Comparison of ENCODE assay signal across 8 cellular contexts in genomic region chr17:49969134-49969759, GRCh38. TPM values are rescaled to one million over a fixed set of nuclear protein-coding genes. Genes with fewer than 3 reads are reported as not detected.
DNase-seq lines count a peak whose midpoint lies in the region; ATAC-seq, FAIRE-seq and TF ChIP-seq lines count a peak whose summit lies in the region.

A gene with protein sequence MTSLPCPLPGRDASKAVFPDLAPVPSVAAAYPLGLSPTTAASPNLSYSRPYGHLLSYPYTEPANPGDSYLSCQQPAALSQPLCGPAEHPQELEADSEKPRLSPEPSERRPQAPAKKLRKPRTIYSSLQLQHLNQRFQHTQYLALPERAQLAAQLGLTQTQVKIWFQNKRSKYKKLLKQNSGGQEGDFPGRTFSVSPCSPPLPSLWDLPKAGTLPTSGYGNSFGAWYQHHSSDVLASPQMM (plus strand): TSS chr17:49969190. CDS start chr17:49969469, 279 bp downstream.

- H3K27ac Mint-ChIP-seq in activated naive CD4-positive, alpha-beta T cell treated with anti-CD3 and anti-CD28 coated beads, Interleukin-2, amount 50 U/mL, for 24 hours = peak within 1 kb of the TSS; percentile 57

- H3K4me1 Mint-ChIP-seq in activated naive CD4-positive, alpha-beta T cell treated with anti-CD3 and anti-CD28 coated beads, Interleukin-2, amount 50 U/mL, for 24 hours = peaks cover 41% of the 10 kb centered on the region

- ATAC-seq in upper lobe of left lung (ENCODE audit: low FRiP score in 2 of 2) (peak in 1 of 2 donors; percentile 3), GM19455 (IDR thresholded peaks at IDR 0.05; ENCODE audit: unreplicated experiment) (no peak), HG03457 (IDR thresholded peaks at IDR 0.05; ENCODE audit: unreplicated experiment) (no peak)

- TF ChIP-seq POLR2A in upper lobe of left lung (IDR thresholded peaks at IDR 0.05) = no peak

- TF ChIP-seq EP300 in upper lobe of left lung (IDR thresholded peaks at IDR 0.05) = no peak

- intact Hi-C loops in kidney (cut with DNase I) = no loop called here

- peak within 1 kb of the TSS; percentile 92 for H3K4me3 Mint-ChIP-seq in activated naive CD4-positive, alpha-beta T cell treated with anti-CD3 and anti-CD28 coated beads, Interleukin-2, amount 50 U/mL, for 24 hours

- no peak within 1 kb of the TSS for H3K9ac ChIP-seq in kidney (ENCODE audit: low read length in 2 of 2)

- H3K36me3 ChIP-seq in BE2C (no peaks in the 10 kb centered on the region), kidney (ENCODE audit: control insufficient read depth in 1 of 2, insufficient read depth in 2 of 2, low read length in 2 of 2) (no peaks in the 10 kb centered on the region), upper lobe of left lung (no peaks in the 10 kb centered on the region)

- H3K9me3 Mint-ChIP-seq in activated naive CD4-positive, alpha-beta T cell treated with anti-CD3 and anti-CD28 coated beads, Interleukin-2, amount 50 U/mL, for 24 hours = no peaks in the 10 kb centered on the region

- H3K36me3 Mint-ChIP-seq in activated naive CD4-positive, alpha-beta T cell treated with anti-CD3 and anti-CD28 coated beads, Interleukin-2, amount 50 U/mL, for 24 hours = peaks cover 5% of the 10 kb centered on the region

- H3K4me3 ChIP-seq in BE2C (ENCODE audit: low read depth, low read length) (peak within 1 kb of the TSS; percentile 80), HFF-Myc (replicated peaks; ENCODE audit: low read depth, low read length) (peak within 1 kb of the TSS; percentile 35), kidney (ENCODE audit: low read length in 2 of 2) (peak within 1 kb of the TSS; percentile 36 to 54), upper lobe of left lung (peak within 1 kb of the TSS; percentile 1 to 63 (median 58))

- no peaks in the 10 kb centered on the region for H3K9me3 ChIP-seq in BE2C
- H3K9me3 ChIP-seq in kidney (ENCODE audit: control insufficient read depth in 1 of 2, low read length in 2 of 2) = no peaks in the 10 kb centered on the region
- no peaks in the 10 kb centered on the region for H3K9me3 ChIP-seq in upper lobe of left lung

- H3K4me1 ChIP-seq in BE2C (no peaks in the 10 kb centered on the region), kidney (ENCODE audit: control insufficient read depth in 1 of 2, insufficient read depth in 1 of 2, low read depth in 1 of 2, low read length in 2 of 2) (peaks cover 3 to 19% of the 10 kb centered on the region in 2 donors), upper lobe of left lung (peaks cover 30 to 59% (median 42%) of the 10 kb centered on the region in 4 donors)

- DNase-seq in BE2C = no peak
- DNase-seq in HFF-Myc (ENCODE audit: extremely low read depth, low read depth) = no peak
- peak; percentile 75 for DNase-seq in kidney
- peak in 1 of 2 donors; percentile 92 for DNase-seq in upper lobe of left lung
- DNase-seq in NCI-H2227 (lab: John Stamatoyannopoulos, UW; ENCODE audit: unreplicated experiment) = no peak

- H3K27me3 ChIP-seq in BE2C (peaks cover 97% of the 10 kb centered on the region), upper lobe of left lung (peaks cover 0 to 88% (median 54%) of the 10 kb centered on the region in 4 donors)

- peaks cover 47% of the 10 kb centered on the region for H3K27me3 Mint-ChIP-seq in activated naive CD4-positive, alpha-beta T cell treated with anti-CD3 and anti-CD28 coated beads, Interleukin-2, amount 50 U/mL, for 24 hours

- no peak for TF ChIP-seq CTCF in BE2C (IDR thresholded peaks at IDR 0.05; ENCODE audit: low read depth, low read length)
- no peak for TF ChIP-seq CTCF in HFF-Myc (IDR thresholded peaks at IDR 0.05; ENCODE audit: low read depth, low read length, missing control alignments)
- TF ChIP-seq CTCF in kidney (IDR thresholded peaks at IDR 0.05; ENCODE audit: borderline replicate concordance, extremely low read depth, insufficient read depth) = no peak
- TF ChIP-seq CTCF in upper lobe of left lung (IDR thresholded peaks at IDR 0.05) = no peak

- H3K27ac ChIP-seq in kidney (ENCODE audit: low read depth in 2 of 2, low read length in 2 of 2) (no peak within 1 kb of the TSS), upper lobe of left lung (peak within 1 kb of the TSS in 2 of 4 donors; percentile 56)

- 2 to 10% methylated on average over 14 to 39 of the region's 45 CpGs for WGBS in upper lobe of left lung, 2 donors

- no peak for FAIRE-seq in kidney (lab: Jason Lieb, UNC)

RNA-seq across cellular contexts. Expression of the gene that starts here (rescaled TPM):
- 0.42 TPM for polyA plus RNA-seq in BE2C (2012; ENCODE audit: insufficient read depth, insufficient read length, low read depth)
- total RNA-seq in kidney = 0.44 TPM
- polyA plus RNA-seq in kidney (ENCODE audit: insufficient read depth, low read depth, low replicate concordance) = not detected
- total RNA-seq in upper lobe of left lung = 10 to 100 TPM in 1 of 6 donors, 1 to 10 TPM in 4, under 1 TPM in 1; 0.61 to 12.7 (median 2.5) TPM

Comparison
In these comparisons a context has a peak if more than half of its experiments do, and no peak if none do; other contexts are left out.
1. Peak in DNase-seq and H3K4me3 ChIP-seq in kidney; RNA of the gene not detected or under 1 TPM.